Comparison of ENCODE assay signal across 1 cellular context in genomic region chr18:35040988-35041751, GRCh38.
TF ChIP-seq lines count a peak whose summit lies in the region.

Gene MAPRE2 (plus strand): TSS chr18:35041413. CDS start chr18:35041540, 127 bp downstream.

TF ChIP-seq in K562, 482 proteins besides CTCF, POLR2A, EP300 and RAD21 (continued from another document and continues in another):
- TF ChIP-seq ZBTB1 (CRISPR knock-in tag; IDR thresholded peaks at IDR 0.05; ENCODE audit: borderline replicate concordance, low read depth) (peak; percentile 65; the same call in 1 of the 2 replicates), ETV5 (CRISPR knock-in tag; IDR thresholded peaks at IDR 0.05; ENCODE audit: low read depth) (no peak; the same call in none of the 2 replicates), ZBTB11 (CRISPR knock-in tag; IDR thresholded peaks at IDR 0.05) (no peak), STAG1 (CRISPR knock-in tag; IDR thresholded peaks at IDR 0.05; ENCODE audit: borderline replicate concordance) (no peak), NEUROD1 (IDR thresholded peaks at IDR 0.05; ENCODE audit: borderline replicate concordance, low read depth, low read length, partially characterized antibody) (peak; percentile 89), SETDB1 (IDR thresholded peaks at IDR 0.05; ENCODE audit: low read length) (no peak), ZNF444 (CRISPR knock-in tag; IDR thresholded peaks at IDR 0.05) (peak; percentile 51; the same call in 1 of the 2 replicates), ZNF511 (CRISPR knock-in tag; IDR thresholded peaks at IDR 0.05) (0 out of 2 replicates have a peak, but pooled peaks have one; percentile 35), ZNF354B (CRISPR knock-in tag; IDR thresholded peaks at IDR 0.05) (0 out of 2 replicates have a peak, but pooled peaks have one; percentile 23), PTBP1 (IDR thresholded peaks at IDR 0.05; ENCODE audit: low read depth, low read length) (no peak), MBD1 (CRISPR knock-in tag; IDR thresholded peaks at IDR 0.05) (no peak), CREB3 (tag; conservative IDR thresholded peaks at IDR 0.05; ENCODE audit: low read depth) (no peak), POLR2H (tag; IDR thresholded peaks at IDR 0.05; ENCODE audit: low read depth) (peak; percentile 75), E2F1 (CRISPR knock-in tag; IDR thresholded peaks at IDR 0.05) (no peak), MAFK (IDR thresholded peaks at IDR 0.05; ENCODE audit: low read length) (peak; percentile 55), ASH1L (IDR thresholded peaks at IDR 0.05; ENCODE audit: borderline replicate concordance, low read depth, partially characterized antibody) (no peak), ZNF592 (IDR thresholded peaks at IDR 0.05) (peak; percentile 85), NFE2 (IDR thresholded peaks at IDR 0.05; ENCODE audit: low read depth) (peak; percentile 91), BRD4 (IDR thresholded peaks at IDR 0.05) (peak; percentile 53; the same call in 1 of the 2 replicates), ZNF551 (CRISPR knock-in tag; IDR thresholded peaks at IDR 0.05) (no peak), ZNF740 (CRISPR knock-in tag; IDR thresholded peaks at IDR 0.05) (peak; percentile 75), ZNF740 (tag; IDR thresholded peaks at IDR 0.05) (no peak), CHD2 (IDR thresholded peaks at IDR 0.05; ENCODE audit: low read depth, low read length) (no peak), MBD2 (IDR thresholded peaks at IDR 0.05; ENCODE audit: borderline replicate concordance, low read depth) (peak; percentile 62), ARID2 (IDR thresholded peaks at IDR 0.05) (no peak), POLR2AphosphoS5 (IDR thresholded peaks at IDR 0.05; ENCODE audit: control insufficient read depth, insufficient read depth, low read depth, low read length) (peak; percentile 74), ZNF165 (CRISPR knock-in tag; IDR thresholded peaks at IDR 0.05; ENCODE audit: borderline replicate concordance) (peak; percentile 62; the same call in 1 of the 2 replicates), ZNF124 (CRISPR knock-in tag; IDR thresholded peaks at IDR 0.05) (no peak), ZNF23 (CRISPR knock-in tag; IDR thresholded peaks at IDR 0.05) (0 out of 2 replicates have a peak, but pooled peaks have one; percentile 49), TEAD1 (CRISPR knock-in tag; IDR thresholded peaks at IDR 0.05) (peak in 1 of 2 experiments; percentile 73; a peak in 1 of 4 replicates), ARID3A (IDR thresholded peaks at IDR 0.05; ENCODE audit: borderline replicate concordance, low read depth, low read length) (peak; percentile 30; the same call in 1 of the 2 replicates), ZNF766 (CRISPR knock-in tag; conservative IDR thresholded peaks at IDR 0.05) (peak; percentile 38), ILF3 (IDR thresholded peaks at IDR 0.05; ENCODE audit: borderline replicate concordance) (no peak), EP400 (IDR thresholded peaks at IDR 0.05) (peak; percentile 75), LEF1 (IDR thresholded peaks at IDR 0.05) (no peak; the same call in 1 of the 2 replicates), FOXK1 (CRISPR knock-in tag; IDR thresholded peaks at IDR 0.05; ENCODE audit: borderline replicate concordance) (no peak), FOXA3 (CRISPR knock-in tag; conservative IDR thresholded peaks at IDR 0.05 in 1 of 2, IDR thresholded peaks at IDR 0.05 in 1 of 2) (peak; percentile 52 to 92; a peak in 3 of 4 replicates), IRF9 (tag; IDR thresholded peaks at IDR 0.05) (no peak), MEIS2 (IDR thresholded peaks at IDR 0.05; ENCODE audit: partially characterized antibody) (peak; percentile 73), MTA3 (IDR thresholded peaks at IDR 0.05; ENCODE audit: borderline replicate concordance) (peak; percentile 70; the same call in 1 of the 2 replicates), PHF20 (IDR thresholded peaks at IDR 0.05; ENCODE audit: partially characterized antibody) (peak; percentile 88), CBX5 (IDR thresholded peaks at IDR 0.05; ENCODE audit: borderline replicate concordance, low read depth) (no peak), DPF2 (IDR thresholded peaks at IDR 0.05) (no peak; the same call in 1 of the 2 replicates), TEAD4 (IDR thresholded peaks at IDR 0.05; ENCODE audit: low read length) (no peak), TEAD4 (CRISPR knock-in tag; IDR thresholded peaks at IDR 0.05; ENCODE audit: borderline replicate concordance) (0 out of 2 replicates have a peak, but pooled peaks have one; percentile 37), MAZ (CRISPR knock-in tag; conservative IDR thresholded peaks at IDR 0.05 in 1 of 2, IDR thresholded peaks at IDR 0.05 in 1 of 2) (peak; percentile 98), KDM1A (IDR thresholded peaks at IDR 0.05) (peak in 1 of 2 experiments; percentile 23; a peak in 1 of 4 replicates), MTF1 (CRISPR knock-in tag; IDR thresholded peaks at IDR 0.05; ENCODE audit: borderline replicate concordance) (no peak), U2AF2 (optimal IDR thresholded peaks at IDR 0.05; ENCODE audit: low read depth, low read length) (no peak), CCNT2 (IDR thresholded peaks at IDR 0.05; ENCODE audit: borderline replicate concordance, extremely low read depth, insufficient read length, low read depth, low read length) (peak; percentile 84), ZBTB9 (CRISPR knock-in tag; IDR thresholded peaks at IDR 0.05) (no peak)
